In the genomic region with DNA sequence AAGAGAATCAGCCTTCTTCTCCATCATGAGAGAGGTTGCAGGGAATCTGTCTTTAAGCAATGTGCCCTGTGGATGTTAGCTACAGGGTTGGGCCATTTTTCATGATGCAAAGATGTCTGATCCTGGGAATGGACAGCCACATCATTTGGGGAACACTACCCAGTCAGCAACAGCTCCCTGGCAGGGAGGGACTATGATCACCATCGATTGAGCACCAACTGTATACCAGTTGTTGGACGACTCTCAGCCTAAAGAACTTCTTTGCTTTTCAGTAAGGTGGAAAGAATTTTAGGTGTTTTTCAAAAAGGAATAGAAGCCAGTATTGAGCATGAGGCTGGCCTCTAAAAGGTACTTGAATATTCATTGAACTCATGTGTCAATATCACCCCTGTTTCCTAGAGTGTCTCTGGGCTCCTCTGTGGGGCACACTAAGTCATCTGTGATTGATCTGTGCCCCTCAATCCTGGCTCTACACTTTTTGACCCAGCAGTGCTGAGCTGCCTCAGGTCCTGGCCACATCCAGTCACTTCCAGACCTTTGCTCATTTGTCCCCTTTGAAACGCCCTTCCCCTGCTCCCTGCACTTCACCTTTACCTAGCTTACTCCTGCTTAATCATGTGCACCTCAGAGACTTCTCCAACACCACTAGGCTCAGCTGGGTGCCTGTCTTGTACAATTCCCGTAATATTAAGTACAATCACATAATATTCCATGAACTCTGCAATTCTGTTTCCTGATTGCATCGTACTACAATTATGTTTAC, we compare ENCODE assay signal across 18 cellular contexts. TPM values are rescaled to one million over a fixed set of nuclear protein-coding genes. Genes with fewer than 3 reads are reported as not detected.
DNase-seq lines count a peak whose midpoint lies in the region; ATAC-seq lines count a peak whose summit lies in the region.
"Had no signal": no experiment of that assay in that cellular context is flagged by ENCODE, and none has a peak within 500 bp of the region (broad histone marks: within the 10 kb centered on the region; RNA-seq: fewer than 3 reads in every experiment).

No MANE protein-coding gene starts in this region.

- H3K4me1 ChIP-seq in naive thymus-derived CD4-positive, alpha-beta T cell (ENCODE audit: control insufficient read depth in 2 of 2, insufficient read depth in 2 of 2, low read length in 2 of 2) = no peaks in the 10 kb centered on the region

- H3K9me3 ChIP-seq in naive thymus-derived CD4-positive, alpha-beta T cell (ENCODE audit: control insufficient read depth in 2 of 3, low read length in 3 of 3) = no peaks in the 10 kb centered on the region

- POLR2A ChIA-PET in naive thymus-derived CD4-positive, alpha-beta T cell (lab: Charles Lee) = interaction anchor here (0.7 kb wide), 1 partner anchor 601 kb away, joined by 3 read pairs; no protein-coding TSS in a partner anchor

- peak overlapping the region; percentile 23 for H3K4me3 Mint-ChIP-seq in activated naive CD8-positive, alpha-beta T cell
- no peak overlapping the region for H3K4me3 Mint-ChIP-seq in activated naive CD8-positive, alpha-beta T cell treated with anti-CD3 and anti-CD28 coated beads, Interleukin-2, amount 50 U/mL, for 24 hours
- no peak overlapping the region for H3K4me3 Mint-ChIP-seq in dendritic cell treated with granulocyte-macrophage colony-stimulating factor and Interleukin-4, amounts not matched to agents 40 ng/mL and 50 ng/mL, for 4 days
- peak overlapping the region in 7 of 10 donors; percentile 4 to 54 (median 32) for H3K4me3 Mint-ChIP-seq in naive thymus-derived CD4-positive, alpha-beta T cell

- no peaks in the 10 kb centered on the region for H3K36me3 ChIP-seq in naive thymus-derived CD4-positive, alpha-beta T cell (ENCODE audit: control insufficient read depth in 2 of 3, insufficient read depth in 3 of 3, low read length in 3 of 3)

- DNase-seq in activated naive CD8-positive, alpha-beta T cell treated with anti-CD3 and anti-CD28 coated beads, Interleukin-2, amount 50 U/mL, for 24 hours = no peak
- DNase-seq in naive thymus-derived CD4-positive, alpha-beta T cell = no peak
- DNase-seq in head of caudate nucleus (no peak), ureter (ENCODE audit: low spot score) (no peak), NCI-H187 (lab: John Stamatoyannopoulos, UW) (no peak)
- DNase-seq: activated CD4-positive, alpha-beta T cell treated with anti-CD3 and anti-CD28 coated beads, Interleukin-2, amount 50 U/mL, for 1 hour; activated CD8-positive, alpha-beta memory T cell treated with anti-CD3 and anti-CD28 coated beads, Interleukin-2, amount 50 U/mL, for 48 hours; activated gamma-delta T cell treated with Interleukin-2 at 50 U/mL for 16 hours; amygdala; effector memory CD8-positive, alpha-beta T cell; NCI-H510A treated with DMSO at 0.1 percent for 48 hours; stimulated activated CD4-positive, alpha-beta T cell treated with anti-CD3 and anti-CD28 coated beads, Interleukin-4, amount 100 ng/mL, for 4 hours had no signal

- H3K4me3 ChIP-seq in naive thymus-derived CD4-positive, alpha-beta T cell (ENCODE audit: low read length) = no peak overlapping the region
- H3K4me3 ChIP-seq: lung had no signal

- H3K9me3 Mint-ChIP-seq in activated naive CD8-positive, alpha-beta T cell (ENCODE audit: low read depth) = no peaks in the 10 kb centered on the region
- no peaks in the 10 kb centered on the region for H3K9me3 Mint-ChIP-seq in activated naive CD8-positive, alpha-beta T cell treated with anti-CD3 and anti-CD28 coated beads, Interleukin-2, amount 50 U/mL, for 24 hours
- H3K9me3 Mint-ChIP-seq in dendritic cell treated with granulocyte-macrophage colony-stimulating factor and Interleukin-4, amounts not matched to agents 40 ng/mL and 50 ng/mL, for 4 days = no peaks in the 10 kb centered on the region
- H3K9me3 Mint-ChIP-seq in naive thymus-derived CD4-positive, alpha-beta T cell = no peaks in the 10 kb centered on the region
- H3K9me3 Mint-ChIP-seq: effector memory CD8-positive, alpha-beta T cell had no signal

- H3K27me3 Mint-ChIP-seq in activated naive CD8-positive, alpha-beta T cell = peaks cover 9% of the 10 kb centered on the region
- peaks cover 33% of the 10 kb centered on the region for H3K27me3 Mint-ChIP-seq in activated naive CD8-positive, alpha-beta T cell treated with anti-CD3 and anti-CD28 coated beads, Interleukin-2, amount 50 U/mL, for 24 hours
- H3K27me3 Mint-ChIP-seq in dendritic cell treated with granulocyte-macrophage colony-stimulating factor and Interleukin-4, amounts not matched to agents 40 ng/mL and 50 ng/mL, for 4 days = peaks cover 7% of the 10 kb centered on the region
- peaks cover 10 to 50% (median 17%) of the 10 kb centered on the region in 5 donors for H3K27me3 Mint-ChIP-seq in naive thymus-derived CD4-positive, alpha-beta T cell

- intact Hi-C loops in dendritic cell treated with granulocyte-macrophage colony-stimulating factor and Interleukin-4, amounts not matched to agents 40 ng/mL and 50 ng/mL, for 4 days (cut with micrococcal nuclease) = no loop called here
- intact Hi-C loops in naive thymus-derived CD4-positive, alpha-beta T cell (cut with micrococcal nuclease) = no loop called here
- intact Hi-C loops in head of caudate nucleus (cut with DNase I) = no loop called here

- H3K36me3 Mint-ChIP-seq in activated naive CD8-positive, alpha-beta T cell = no peaks in the 10 kb centered on the region
- no peaks in the 10 kb centered on the region for H3K36me3 Mint-ChIP-seq in activated naive CD8-positive, alpha-beta T cell treated with anti-CD3 and anti-CD28 coated beads, Interleukin-2, amount 50 U/mL, for 24 hours (ENCODE audit: low read depth)
- peaks cover 6% of the 10 kb centered on the region for H3K36me3 Mint-ChIP-seq in dendritic cell treated with granulocyte-macrophage colony-stimulating factor and Interleukin-4, amounts not matched to agents 40 ng/mL and 50 ng/mL, for 4 days (ENCODE audit: low read depth)
- H3K36me3 Mint-ChIP-seq in naive thymus-derived CD4-positive, alpha-beta T cell = no peaks in the 10 kb centered on the region

- no peak overlapping the region for H3K27ac Mint-ChIP-seq in activated naive CD8-positive, alpha-beta T cell
- no peak overlapping the region for H3K27ac Mint-ChIP-seq in activated naive CD8-positive, alpha-beta T cell treated with anti-CD3 and anti-CD28 coated beads, Interleukin-2, amount 50 U/mL, for 24 hours
- peak overlapping the region; percentile 79 for H3K27ac Mint-ChIP-seq in dendritic cell treated with granulocyte-macrophage colony-stimulating factor and Interleukin-4, amounts not matched to agents 40 ng/mL and 50 ng/mL, for 4 days
- peak overlapping the region in 1 of 9 donors; percentile 10 for H3K27ac Mint-ChIP-seq in naive thymus-derived CD4-positive, alpha-beta T cell

- no peak overlapping the region for H3K27ac ChIP-seq in naive thymus-derived CD4-positive, alpha-beta T cell (ENCODE audit: low read depth, low read length)
- H3K27ac ChIP-seq: C4-2B had no signal

- ATAC-seq in activated naive CD8-positive, alpha-beta T cell treated with anti-CD3 and anti-CD28 coated beads, Interleukin-2, amount 50 U/mL, for 24 hours = no peak
- no peak for ATAC-seq in naive thymus-derived CD4-positive, alpha-beta T cell
- no peak for ATAC-seq in HG02678 (IDR thresholded peaks at IDR 0.05; ENCODE audit: unreplicated experiment)
- ATAC-seq: effector memory CD8-positive, alpha-beta T cell; HCT116 had no signal

- peaks cover 10% of the 10 kb centered on the region for H3K4me1 Mint-ChIP-seq in activated naive CD8-positive, alpha-beta T cell (ENCODE audit: low read depth)
- H3K4me1 Mint-ChIP-seq in activated naive CD8-positive, alpha-beta T cell treated with anti-CD3 and anti-CD28 coated beads, Interleukin-2, amount 50 U/mL, for 24 hours = peaks cover 9% of the 10 kb centered on the region
- H3K4me1 Mint-ChIP-seq in dendritic cell treated with granulocyte-macrophage colony-stimulating factor and Interleukin-4, amounts not matched to agents 40 ng/mL and 50 ng/mL, for 4 days (ENCODE audit: low read depth) = peaks cover 79% of the 10 kb centered on the region
- H3K4me1 Mint-ChIP-seq in naive thymus-derived CD4-positive, alpha-beta T cell = peaks cover 6 to 15% (median 9%) of the 10 kb centered on the region in 7 donors

- CTCF ChIA-PET in naive thymus-derived CD4-positive, alpha-beta T cell (lab: Charles Lee) = no interaction called here

- peaks cover 0 to 7% of the 10 kb centered on the region in 2 donors for H3K27me3 ChIP-seq in naive thymus-derived CD4-positive, alpha-beta T cell (ENCODE audit: control insufficient read depth in 2 of 2, insufficient read depth in 2 of 2, low read length in 2 of 2)

RNA-seq across cellular contexts. Expression of gene CLMN, which starts 2.2 kb away (rescaled TPM):
- 1 to 10 TPM in 2 of 5 experiments, under 1 TPM in 3; 0.43 to 6.8 (median 0.70) TPM for total RNA-seq in naive thymus-derived CD4-positive, alpha-beta T cell
- 1 to 10 TPM in 1 of 2 donors, under 1 TPM in 1; 0.56 to 1.2 TPM for polyA plus RNA-seq in naive thymus-derived CD4-positive, alpha-beta T cell
- 91.9 TPM for total RNA-seq in ureter

Comparison
In these comparisons a context has a peak if more than half of its experiments do, and no peak if none do; other contexts are left out.
1. H3K4me3 Mint-ChIP-seq: peak in activated naive CD8-positive, alpha-beta T cell (single experiment) and naive thymus-derived CD4-positive, alpha-beta T cell (7 of 10); none in activated naive CD8-positive, alpha-beta T cell treated with anti-CD3 and anti-CD28 coated beads, Interleukin-2, amount 50 U/mL, for 24 hours (single experiment) and dendritic cell treated with granulocyte-macrophage colony-stimulating factor and Interleukin-4, amounts not matched to agents 40 ng/mL and 50 ng/mL, for 4 days (single experiment).
2. RNA of gene CLMN, which starts 2.2 kb away (total RNA-seq): 91.9 TPM in ureter (single experiment); 0.43 to 6.8 TPM in naive thymus-derived CD4-positive, alpha-beta T cell; every median in the first group is over 10 times any median in the second.